In the genomic region with DNA sequence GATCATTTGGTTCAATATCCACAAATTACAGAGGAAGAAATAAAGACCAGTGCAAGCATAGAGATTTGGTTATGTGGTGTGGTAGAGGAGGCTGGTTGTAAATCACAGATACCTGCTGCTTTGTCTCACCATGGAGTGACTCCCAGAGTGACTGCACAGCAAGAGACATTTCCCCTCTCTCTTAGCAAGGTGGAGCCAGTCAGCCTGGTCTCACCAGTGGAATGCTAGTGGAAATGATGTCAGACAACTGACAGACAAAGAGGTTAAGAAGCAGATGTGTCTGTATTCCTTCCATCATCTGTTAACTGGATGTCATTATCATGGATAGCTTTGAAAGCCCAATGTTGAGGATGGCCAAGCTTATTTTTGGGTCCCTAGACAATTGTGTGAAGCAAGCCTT, we compare ENCODE assay signal across 30 cellular contexts.
DNase-seq lines count a peak whose midpoint lies in the region; ATAC-seq, FAIRE-seq and TF ChIP-seq lines count a peak whose summit lies in the region.
"Had no signal": no experiment of that assay in that cellular context is flagged by ENCODE, and none has a peak within 500 bp of the region (broad histone marks: within the 10 kb centered on the region; RNA-seq: fewer than 3 reads in every experiment).

No MANE protein-coding gene starts in this region.

- no peak overlapping the region for H3K4me3 ChIP-seq in HEK293 (ENCODE audit: low read depth, low read length)
- H3K4me3 ChIP-seq in H1 (ENCODE audit: extremely low read depth in 1 of 4, insufficient read depth in 2 of 4, low read depth in 3 of 4, low read length in 4 of 4), result no peak overlapping the region
- H3K4me3 ChIP-seq: BLaER1, GM23248, K562, skin epidermis, thyroid gland had no signal

- H3K23ac ChIP-seq in H1 (ENCODE audit: insufficient read length), result no peak overlapping the region

- H3K23me2 ChIP-seq in H1 (ENCODE audit: low read depth, low read length), result no peaks in the 10 kb centered on the region

- no peaks in the 10 kb centered on the region for H3K36me3 ChIP-seq in HEK293 (ENCODE audit: control insufficient read depth in 2 of 2, insufficient read depth in 1 of 2, low read length in 2 of 2)
- no peaks in the 10 kb centered on the region for H3K36me3 ChIP-seq in H1 (ENCODE audit: control insufficient read depth in 2 of 4, insufficient read depth in 4 of 4, low read length in 3 of 4)
- H3K36me3 ChIP-seq: BLaER1, thyroid gland had no signal

- H3K27ac ChIP-seq in HEK293 (ENCODE audit: extremely low read depth, low read depth, low read length) (no peak overlapping the region), H1 (ENCODE audit: low read depth, low read length) (no peak overlapping the region)
- H3K27ac ChIP-seq: BLaER1, GM23248, skin epidermis, thyroid gland had no signal

- H3K9me3 ChIP-seq in HEK293 (ENCODE audit: control insufficient read depth, insufficient read depth, low read depth, low read length), result no peaks in the 10 kb centered on the region
- H3K9me3 ChIP-seq in H1 (ENCODE audit: insufficient read depth in 2 of 2, low read depth in 1 of 2, low read length in 1 of 2), result no peaks in the 10 kb centered on the region
- H3K9me3 ChIP-seq: BLaER1, thyroid gland had no signal

- no peak overlapping the region for H3K4ac ChIP-seq in H1 (replicated peaks; ENCODE audit: insufficient read length, low read depth, low read length)

- no peak overlapping the region for H3K4me3 Mint-ChIP-seq in nephron
- H3K4me3 Mint-ChIP-seq: activated CD4-positive, alpha-beta memory T cell treated with anti-CD3 and anti-CD28 coated beads for 36 hours; activated T-helper 1 cell treated with anti-CD3 and anti-CD28 coated beads, Interleukin-12 subunit alpha, Interleukin-12 subunit beta, Interleukin-2, Interleukin-4 antibody, amounts not matched to agents 30 ng/mL and 10 ng/mL and 1 ng/mL, durations not matched to agents 14 hours and 24 hours and 36 hours; effector memory CD8-positive, alpha-beta T cell; natural killer cell; stimulated activated naive CD8-positive, alpha-beta T cell treated with anti-CD3 and anti-CD28 coated beads, Interleukin-15, Interleukin-2, amounts not matched to agents 100 ng/mL and 50 ng/mL, for 24 hours had no signal

- CTCF ChIA-PET in HEK293 (lab: Yijun Ruan, JAX) (no interaction called here), H1 (lab: Charles Lee; ENCODE audit: partially characterized antibody) (interaction anchor here (0.9 kb wide), 1 partner anchor 12 kb away, joined by 3 read pairs; no protein-coding TSS in a partner anchor)

- no peak overlapping the region for H3K56ac ChIP-seq in H1 (replicated peaks; ENCODE audit: insufficient read length, low read depth, low read length)

- H3K9me3 Mint-ChIP-seq in nephron, result no peaks in the 10 kb centered on the region
- H3K9me3 Mint-ChIP-seq: activated CD4-positive, alpha-beta memory T cell treated with anti-CD3 and anti-CD28 coated beads for 36 hours; activated T-helper 1 cell treated with anti-CD3 and anti-CD28 coated beads, Interleukin-12 subunit alpha, Interleukin-12 subunit beta, Interleukin-2, Interleukin-4 antibody, amounts not matched to agents 30 ng/mL and 10 ng/mL and 1 ng/mL, durations not matched to agents 14 hours and 24 hours and 36 hours; stimulated activated naive CD8-positive, alpha-beta T cell treated with anti-CD3 and anti-CD28 coated beads, Interleukin-15, Interleukin-2, amounts not matched to agents 100 ng/mL and 50 ng/mL, for 24 hours had no signal

- TF ChIP-seq POLR2A in H1 (IDR thresholded peaks at IDR 0.05; ENCODE audit: control extremely low read depth in 1 of 2, low read depth in 2 of 2, low read length in 2 of 2), result no peak

- DNase-seq in Ammon's horn (ENCODE audit: low spot score), result peak; percentile 55
- DNase-seq in H1 (ENCODE audit: low read depth in 1 of 2, low spot score in 2 of 2), result no peak
- no peak for DNase-seq in HK-2 (ENCODE audit: unreplicated experiment)
- DNase-seq in ureter (ENCODE audit: low spot score), result no peak
- DNase-seq in GOT3 (lab: John Stamatoyannopoulos, UW), result no peak
- DNase-seq: activated CD4-positive, alpha-beta memory T cell treated with anti-CD3 and anti-CD28 coated beads for 36 hours; activated CD4-positive, alpha-beta T cell treated with anti-CD3 and anti-CD28 coated beads for 1 hour; activated CD8-positive, alpha-beta memory T cell treated with anti-CD3 and anti-CD28 coated beads, Interleukin-2, amount 50 U/mL, for 4 hours; activated naive CD4-positive, alpha-beta T cell treated with Interleukin-2 at 50 U/mL for 16 hours; central memory CD4-positive, alpha-beta T cell; cortex of kidney; effector memory CD8-positive, alpha-beta T cell; GM23248; natural killer cell; NCI-H1048; NCI-H2171; NK-92 treated with Interleukin-12 subunit alpha and Interleukin-12 subunit beta, amount 100 ng/mL, for 24 hours; T-helper 2 cell; thyroid gland had no signal

- no peaks in the 10 kb centered on the region for H3K27me3 ChIP-seq in H1 (replicated peaks in 1 of 4; ENCODE audit: control insufficient read depth in 3 of 4, extremely low read depth in 1 of 4, insufficient read depth in 3 of 4, low read length in 3 of 4)
- H3K27me3 ChIP-seq: BLaER1, thyroid gland had no signal

- POLR2A ChIA-PET in HEK293 (lab: Yijun Ruan, JAX), result no interaction called here
- POLR2A ChIA-PET in H1 (lab: Charles Lee; ENCODE audit: partially characterized antibody), result no interaction called here

- H3K79me1 ChIP-seq in H1 (ENCODE audit: low read depth, low read length), result no peaks in the 10 kb centered on the region

- no peak for TF ChIP-seq RAD21 in H1 (IDR thresholded peaks at IDR 0.05 in 1 of 2, conservative IDR thresholded peaks at IDR 0.05 in 1 of 2; ENCODE audit: low read depth in 2 of 2, low read length in 2 of 2)

- TF ChIP-seq CTCF in HEK293 (tag by site-specific recombination; IDR thresholded peaks at IDR 0.05) (no peak), H1 (IDR thresholded peaks at IDR 0.05; ENCODE audit: control extremely low read depth in 1 of 3, insufficient read depth in 1 of 3, low read depth in 1 of 3, low read length in 3 of 3) (no peak), nephron (IDR thresholded peaks at IDR 0.05; ENCODE audit: unreplicated experiment in 3 of 3) (no peak)

- H3K4me1 ChIP-seq in HEK293 (ENCODE audit: control insufficient read depth, insufficient read depth, low read length) (no peaks in the 10 kb centered on the region), H1 (replicated peaks in 1 of 4; ENCODE audit: control insufficient read depth in 3 of 4, insufficient read depth in 4 of 4, low read length in 3 of 4) (no peaks in the 10 kb centered on the region)
- H3K4me1 ChIP-seq: BLaER1, thyroid gland had no signal

- H3K79me2 ChIP-seq in H1 (ENCODE audit: control insufficient read depth in 1 of 2, insufficient read depth in 2 of 2, low read length in 2 of 2), result no peaks in the 10 kb centered on the region

- H2BK12ac ChIP-seq in H1 (ENCODE audit: low read depth, low read length), result no peak overlapping the region; the same call in 1 of the 2 replicates

- H4K5ac ChIP-seq in H1 (ENCODE audit: insufficient read length, low read depth, low read length), result no peak overlapping the region

- peaks cover 46% of the 10 kb centered on the region for H3K4me1 Mint-ChIP-seq in nephron
- H3K4me1 Mint-ChIP-seq: natural killer cell had no signal

- H3K36me3 Mint-ChIP-seq in nephron (ENCODE audit: low read depth), result no peaks in the 10 kb centered on the region
- H3K36me3 Mint-ChIP-seq: activated CD4-positive, alpha-beta memory T cell treated with anti-CD3 and anti-CD28 coated beads for 36 hours; natural killer cell had no signal

- no peak overlapping the region for H4K91ac ChIP-seq in H1 (replicated peaks; ENCODE audit: insufficient read length, low read length)

- no peak overlapping the region for H2BK20ac ChIP-seq in H1 (ENCODE audit: low read length)

- no peaks in the 10 kb centered on the region for H4K20me1 ChIP-seq in H1 (replicated peaks in 1 of 2; ENCODE audit: control insufficient read depth in 1 of 2, insufficient read depth in 2 of 2, low read length in 2 of 2)
- H4K20me1 ChIP-seq: BLaER1 had no signal

- ATAC-seq in HG02571 (IDR thresholded peaks at IDR 0.05; ENCODE audit: unreplicated experiment), result no peak
- ATAC-seq: effector memory CD8-positive, alpha-beta T cell; esophagus mucosa; K562; natural killer cell had no signal

- no peak overlapping the region for H3K9ac ChIP-seq in H1 (replicated peaks in 1 of 4; ENCODE audit: extremely low read depth in 1 of 4, low read depth in 3 of 4, low read length in 3 of 4)
- H3K9ac ChIP-seq: BLaER1, GM23248 had no signal

- H2BK120ac ChIP-seq in H1 (replicated peaks; ENCODE audit: low read depth, low read length), result no peak overlapping the region

- no peak overlapping the region for H3K14ac ChIP-seq in H1 (ENCODE audit: insufficient read length)

- no peak overlapping the region for H3K18ac ChIP-seq in H1 (ENCODE audit: extremely low read depth, low read length)

- peak overlapping the region in 2 of 3 experiments; percentile 45 to 56 for H3K27ac Mint-ChIP-seq in nephron
- H3K27ac Mint-ChIP-seq: activated CD4-positive, alpha-beta memory T cell treated with anti-CD3 and anti-CD28 coated beads for 36 hours; activated T-helper 1 cell treated with anti-CD3 and anti-CD28 coated beads, Interleukin-12 subunit alpha, Interleukin-12 subunit beta, Interleukin-2, Interleukin-4 antibody, amounts not matched to agents 30 ng/mL and 10 ng/mL and 1 ng/mL, durations not matched to agents 14 hours and 24 hours and 36 hours; effector memory CD8-positive, alpha-beta T cell; natural killer cell; stimulated activated naive CD8-positive, alpha-beta T cell treated with anti-CD3 and anti-CD28 coated beads, Interleukin-15, Interleukin-2, amounts not matched to agents 100 ng/mL and 50 ng/mL, for 24 hours had no signal

- no peak overlapping the region for H4K8ac ChIP-seq in H1 (ENCODE audit: extremely low read depth, insufficient read depth, low read length)

- 0 out of 2 replicates have a peak overlapping the region, but pooled peaks have one; percentile 49 for H2AFZ ChIP-seq in H1 (ENCODE audit: low read length)
- H2AFZ ChIP-seq: GM23248 had no signal

- H2BK5ac ChIP-seq in H1 (ENCODE audit: low read depth, low read length), result no peak overlapping the region

- no peak overlapping the region for H2AK5ac ChIP-seq in H1 (ENCODE audit: low read depth, low read length)

- peak; percentile 7 for FAIRE-seq in H1 (lab: Jason Lieb, UNC)
- FAIRE-seq: G401.6, K562, keratinocyte had no signal

- H3K4me2 ChIP-seq in H1 (ENCODE audit: insufficient read depth in 1 of 2, low read depth in 2 of 2, low read length in 2 of 2), result no peak overlapping the region
- H3K4me2 ChIP-seq: BLaER1 had no signal

- no peaks in the 10 kb centered on the region for H3K27me3 Mint-ChIP-seq in nephron (ENCODE audit: low read depth)
- H3K27me3 Mint-ChIP-seq: activated CD4-positive, alpha-beta memory T cell treated with anti-CD3 and anti-CD28 coated beads for 36 hours; effector memory CD8-positive, alpha-beta T cell; stimulated activated naive CD8-positive, alpha-beta T cell treated with anti-CD3 and anti-CD28 coated beads, Interleukin-15, Interleukin-2, amounts not matched to agents 100 ng/mL and 50 ng/mL, for 24 hours had no signal

- H2BK15ac ChIP-seq in H1 (ENCODE audit: low read length), result peak overlapping the region; percentile 12; the same call in 1 of the 2 replicates

- no peak for TF ChIP-seq EP300 in H1 (IDR thresholded peaks at IDR 0.05; ENCODE audit: borderline replicate concordance in 1 of 2, low read depth in 2 of 2, low read length in 2 of 2)

TF ChIP-seq in HEK293, 187 proteins besides CTCF, POLR2A, EP300 and RAD21 (continues in another document):
- no peak for TF ChIP-seq ZNF629 (tag by site-specific recombination; IDR thresholded peaks at IDR 0.05)
